8 cellular contexts compared by ENCODE assay signal in the genomic region with DNA sequence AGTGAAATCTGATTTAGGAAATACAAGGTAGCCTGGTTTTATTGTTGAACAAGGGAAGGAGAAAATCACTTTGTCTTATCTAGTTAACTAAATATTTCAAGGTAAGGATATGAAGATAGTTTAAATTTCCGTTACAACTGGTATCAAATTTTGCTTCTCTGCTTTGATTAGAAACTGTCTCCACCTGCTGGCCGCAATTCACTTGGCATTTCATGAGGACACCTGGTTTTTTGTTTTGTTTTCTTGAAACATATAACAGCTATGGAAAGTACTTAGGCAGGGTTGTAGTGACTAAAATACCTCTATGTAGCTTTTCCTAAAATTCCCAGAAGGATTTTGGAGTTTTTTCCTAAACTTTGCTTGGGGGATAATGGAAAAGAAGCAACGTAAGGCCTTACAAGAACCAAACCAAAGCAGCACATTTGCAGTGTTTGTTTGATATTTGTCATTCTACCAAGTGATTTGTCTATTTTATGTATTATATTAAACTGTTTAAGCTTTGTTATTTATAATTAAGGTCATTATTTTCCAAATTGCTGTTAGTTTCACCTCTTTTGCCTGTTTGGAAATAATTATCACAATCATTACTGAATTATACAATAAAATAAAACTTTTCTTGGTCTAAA.
DNase-seq lines count a peak whose midpoint lies in the region; ATAC-seq and TF ChIP-seq lines count a peak whose summit lies in the region.

No MANE protein-coding gene starts in this region.

- peak; percentile 85 for ATAC-seq in left lobe of liver
- no peak for ATAC-seq in GM21526 (IDR thresholded peaks at IDR 0.05; ENCODE audit: low FRiP score, unreplicated experiment)
- ATAC-seq in HG02885 (IDR thresholded peaks at IDR 0.05; ENCODE audit: poor library complexity, unreplicated experiment): no peak

- intact Hi-C loops in breast epithelium (cut with DNase I; ENCODE audit: low total_unique reads): no loop called here

- peak; percentile 37 to 59 (median 58) for TF ChIP-seq CTCF in breast epithelium (IDR thresholded peaks at IDR 0.05)

- H3K4me3 ChIP-seq in breast epithelium: no peak overlapping the region

- no peaks in the 10 kb centered on the region for H3K36me3 ChIP-seq in breast epithelium

- no peaks in the 10 kb centered on the region for H3K27me3 ChIP-seq in breast epithelium

- H3K4me1 ChIP-seq in breast epithelium: no peaks in the 10 kb centered on the region

- DNase-seq in ELR (ENCODE audit: low read depth) (peak; percentile 59), LoVo (ENCODE audit: low spot score) (peak; percentile 66), T-helper 9 cell (peak; percentile 33), breast epithelium (ENCODE audit: low spot score in 2 of 2) (no peak), left lobe of liver (ENCODE audit: low spot score) (peak; percentile 63)
- peak; percentile 62 for DNase-seq in stimulated activated CD8-positive, alpha-beta memory T cell treated with anti-CD3 and anti-CD28 coated beads, Interleukin-4, amount 100 ng/mL, for 48 hours

- no peak overlapping the region for H3K27ac ChIP-seq in breast epithelium

- no peaks in the 10 kb centered on the region for H3K9me3 ChIP-seq in breast epithelium

- no peak for TF ChIP-seq POLR2A in breast epithelium (IDR thresholded peaks at IDR 0.05)

Comparison
In these comparisons a context has a peak if more than half of its experiments do, and no peak if none do; other contexts are left out.
1. DNase-seq: peak in ELR (single experiment), LoVo (single experiment), T-helper 9 cell (single experiment), left lobe of liver (single experiment) and stimulated activated CD8-positive, alpha-beta memory T cell treated with anti-CD3 and anti-CD28 coated beads, Interleukin-4, amount 100 ng/mL, for 48 hours (single experiment); none in breast epithelium (0 of 2).